In genomic region chr1:40450491-40451237, GRCh38 we compare ENCODE assay signal across 1 cellular context.
TF ChIP-seq lines count a peak whose summit lies in the region.

No MANE protein-coding gene starts in this region.

TF ChIP-seq in K562, 482 proteins besides CTCF, POLR2A, EP300 and RAD21 (continued from another document):
- TF ChIP-seq E2F6 (IDR thresholded peaks at IDR 0.05; ENCODE audit: borderline replicate concordance in 1 of 2, extremely low read depth in 1 of 2, insufficient read depth in 1 of 2, insufficient read length in 1 of 2, low read depth in 1 of 2, low read length in 1 of 2, poor library complexity in 1 of 2, severe bottlenecking in 1 of 2), result peak in 1 of 2 experiments; percentile 33
- TF ChIP-seq ESRRA (IDR thresholded peaks at IDR 0.05; ENCODE audit: borderline replicate concordance, low read depth), result peak; percentile 45; the same call in 1 of the 2 replicates
- peak in 1 of 2 experiments; percentile 56; a peak in 1 of 4 replicates for TF ChIP-seq MAZ (CRISPR knock-in tag; conservative IDR thresholded peaks at IDR 0.05 in 1 of 2, IDR thresholded peaks at IDR 0.05 in 1 of 2)
- peak; percentile 47 for TF ChIP-seq TAL1 (IDR thresholded peaks at IDR 0.05)
- no peak for TF ChIP-seq ZFP91 (CRISPR knock-in tag; IDR thresholded peaks at IDR 0.05)
- peak; percentile 82; the same call in 1 of the 2 replicates for TF ChIP-seq SMARCA4 (IDR thresholded peaks at IDR 0.05)
- peak; percentile 84 for TF ChIP-seq MTA1 (IDR thresholded peaks at IDR 0.05; ENCODE audit: borderline replicate concordance)
- peak; percentile 74 for TF ChIP-seq GATA2 (CRISPR knock-in tag; IDR thresholded peaks at IDR 0.05)
- 0 out of 2 replicates have a peak, but pooled peaks have one; percentile 34 for TF ChIP-seq POLR2AphosphoS5 (IDR thresholded peaks at IDR 0.05; ENCODE audit: control insufficient read depth, insufficient read depth, low read depth, low read length)
TF ChIP-seq in K562: peak in this region for 77.
